In genomic region chr4:145680902-145681301, GRCh38 we compare ENCODE assay signal across 1 cellular context.
TF ChIP-seq lines count a peak whose summit lies in the region.

No MANE protein-coding gene starts in this region.

TF ChIP-seq in endothelial cell of umbilical vein, 7 proteins besides CTCF, POLR2A, EP300 and RAD21:
- TF ChIP-seq EZH2 (IDR thresholded peaks at IDR 0.05; ENCODE audit: borderline replicate concordance, low read depth, low read length, severe bottlenecking) (no peak), MAX (IDR thresholded peaks at IDR 0.05; ENCODE audit: insufficient read depth, insufficient read length) (no peak), FOS (IDR thresholded peaks at IDR 0.05; ENCODE audit: borderline replicate concordance, insufficient read depth, low read length) (no peak), POLR2AphosphoS5 (IDR thresholded peaks at IDR 0.05; ENCODE audit: insufficient read depth, low read depth, low read length) (no peak), MYC (IDR thresholded peaks at IDR 0.05; ENCODE audit: low read depth, low read length) (no peak), JUN (IDR thresholded peaks at IDR 0.05; ENCODE audit: borderline replicate concordance, insufficient read depth, insufficient read length, low read depth) (no peak), GATA2 (IDR thresholded peaks at IDR 0.05; ENCODE audit: insufficient read depth, insufficient read length, low read depth, low read length) (no peak)
TF ChIP-seq in endothelial cell of umbilical vein: peak in this region for 0.
